In the genomic region with DNA sequence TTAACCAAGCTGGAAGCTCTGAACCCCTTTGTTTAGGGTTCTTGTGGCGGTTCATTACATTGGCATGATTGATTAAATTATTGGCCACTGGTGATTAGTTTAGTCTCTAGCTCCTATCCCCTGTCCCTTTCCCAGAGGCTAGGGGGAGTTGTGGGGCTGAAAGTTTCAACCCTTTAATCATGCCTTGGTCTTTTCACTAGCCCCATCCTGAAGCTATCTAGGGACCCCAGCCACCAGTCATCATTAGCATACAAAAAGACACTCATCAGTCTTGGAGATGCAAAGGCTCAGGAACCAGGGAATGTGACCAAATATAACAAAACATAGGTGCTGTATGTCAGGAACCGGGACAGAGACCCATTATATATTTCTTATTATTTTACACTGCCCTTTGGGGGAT, we compare ENCODE assay signal across 27 cellular contexts.
"Had no signal": no experiment of that assay in that cellular context is flagged by ENCODE, and none has a peak within 500 bp of the region (broad histone marks: within the 10 kb centered on the region; RNA-seq: fewer than 3 reads in every experiment).

No MANE protein-coding gene starts in this region.

- H3K4me3 Mint-ChIP-seq: activated CD4-positive, alpha-beta T cell treated with anti-CD3 and anti-CD28 coated beads for 36 hours; activated CD4-positive, alpha-beta T cell treated with anti-CD3 and anti-CD28 coated beads, Interleukin-2, amount 10 ng/mL, durations not matched to agents 7 days and 5 days; activated CD8-positive, alpha-beta T cell treated with anti-CD3 and anti-CD28 coated beads, Interleukin-2, amount 10 ng/mL, durations not matched to agents 7 days and 5 days; activated naive CD4-positive, alpha-beta T cell treated with anti-CD3 and anti-CD28 coated beads for 36 hours; activated naive CD8-positive, alpha-beta T cell treated with anti-CD3 and anti-CD28 coated beads, Interleukin-2, amount 50 U/mL, for 24 hours; activated T-cell treated with anti-CD3 and anti-CD28 coated beads, Interleukin-2, amount 50 U/mL, for 24 hours; brain; T-helper 2 cell treated with Interferon-gamma antibody and Interleukin-4, amounts not matched to agents 5 μg/mL and 100 μg/mL, for 36 hours had no signal

- ATAC-seq: activated CD4-positive, alpha-beta T cell treated with anti-CD3 and anti-CD28 coated beads for 36 hours; activated CD4-positive, CD25-positive, alpha-beta regulatory T cell treated with anti-CD3 and anti-CD28 coated beads, Interleukin-2, amount 50 U/mL, for 24 hours; activated CD8-positive, alpha-beta T cell treated with anti-CD3 and anti-CD28 coated beads, Interleukin-2, amount 10 ng/mL, durations not matched to agents 7 days and 5 days; activated naive CD4-positive, alpha-beta T cell treated with anti-CD3 and anti-CD28 coated beads, Interleukin-2, amount 50 U/mL, for 72 hours; activated naive CD8-positive, alpha-beta T cell treated with anti-CD3 and anti-CD28 coated beads, Interleukin-2, amount 50 U/mL, for 24 hours; PC-3 had no signal

- H3K27ac Mint-ChIP-seq: activated CD4-positive, alpha-beta T cell treated with anti-CD3 and anti-CD28 coated beads for 36 hours; activated CD4-positive, alpha-beta T cell treated with anti-CD3 and anti-CD28 coated beads, Interleukin-2, amount 10 ng/mL, durations not matched to agents 7 days and 5 days; activated CD8-positive, alpha-beta T cell treated with anti-CD3 and anti-CD28 coated beads, Interleukin-2, amount 10 ng/mL, durations not matched to agents 7 days and 5 days; activated naive CD4-positive, alpha-beta T cell treated with anti-CD3 and anti-CD28 coated beads for 36 hours; activated naive CD4-positive, alpha-beta T cell treated with anti-CD3 and anti-CD28 coated beads, Interleukin-2, amount 50 U/mL, for 72 hours; activated naive CD8-positive, alpha-beta T cell treated with anti-CD3 and anti-CD28 coated beads, Interleukin-2, amount 50 U/mL, for 24 hours; activated T-cell treated with anti-CD3 and anti-CD28 coated beads, Interleukin-2, amount 50 U/mL, for 24 hours; brain; T-helper 2 cell treated with Interferon-gamma antibody and Interleukin-4, amounts not matched to agents 5 μg/mL and 100 μg/mL, for 36 hours had no signal

- H3K9me3 Mint-ChIP-seq: activated CD4-positive, alpha-beta T cell treated with anti-CD3 and anti-CD28 coated beads, Interleukin-2, amount 10 ng/mL, durations not matched to agents 7 days and 5 days; activated naive CD4-positive, alpha-beta T cell treated with anti-CD3 and anti-CD28 coated beads for 36 hours; activated naive CD4-positive, alpha-beta T cell treated with anti-CD3 and anti-CD28 coated beads, Interleukin-2, amount 50 U/mL, for 72 hours; activated naive CD8-positive, alpha-beta T cell treated with anti-CD3 and anti-CD28 coated beads, Interleukin-2, amount 50 U/mL, for 24 hours; activated T-cell treated with anti-CD3 and anti-CD28 coated beads, Interleukin-2, amount 50 U/mL, for 24 hours; brain; T-helper 2 cell treated with Interferon-gamma antibody and Interleukin-4, amounts not matched to agents 5 μg/mL and 100 μg/mL, for 36 hours had no signal

- FAIRE-seq: bronchial epithelial cell, RCC 7860, TTC549 had no signal

- DNase-seq: activated CD4-positive, alpha-beta T cell treated with anti-CD3 and anti-CD28 coated beads for 36 hours; activated CD4-positive, alpha-beta T cell treated with anti-CD3 and anti-CD28 coated beads, Interleukin-2, amount 10 ng/mL, durations not matched to agents 7 days and 5 days; activated CD4-positive, alpha-beta T cell treated with anti-CD3 and anti-CD28 coated beads, Interleukin-2, amount 50 U/mL, for 48 hours; activated CD8-positive, alpha-beta T cell treated with anti-CD3 and anti-CD28 coated beads, Interleukin-2, amount 10 ng/mL, durations not matched to agents 7 days and 5 days; activated gamma-delta T cell treated with Interleukin-2 at 50 U/mL for 16 hours; activated naive CD4-positive, alpha-beta T cell treated with anti-CD3 and anti-CD28 coated beads for 36 hours; activated naive CD8-positive, alpha-beta T cell treated with anti-CD3 and anti-CD28 coated beads, Interleukin-2, amount 50 U/mL, for 24 hours; activated T-cell treated with anti-CD3 and anti-CD28 coated beads, Interleukin-2, amount 50 U/mL, for 24 hours; anterior cingulate cortex; caudate nucleus; cerebellar nuclear complex; NCI-H1105; NCI-H1417 treated with DMSO at 0.1 percent for 48 hours; NCI-H1930; NCI-H2081 treated with DMSO at 0.1 percent for 48 hours; NCI-H345; NCI-H524 treated with DMSO at 0.1 percent for 48 hours; PC-3; Right ventricle myocardium superior; SW 1271 had no signal

- H3K27me3 Mint-ChIP-seq: activated CD4-positive, alpha-beta T cell treated with anti-CD3 and anti-CD28 coated beads for 36 hours; activated CD4-positive, alpha-beta T cell treated with anti-CD3 and anti-CD28 coated beads, Interleukin-2, amount 10 ng/mL, durations not matched to agents 7 days and 5 days; activated naive CD8-positive, alpha-beta T cell treated with anti-CD3 and anti-CD28 coated beads, Interleukin-2, amount 50 U/mL, for 24 hours; activated T-cell treated with anti-CD3 and anti-CD28 coated beads, Interleukin-2, amount 50 U/mL, for 24 hours; brain had no signal
